ENCODE assay signal across 18 cellular contexts in genomic region chr4:79445371-79445781, GRCh38. TPM values are rescaled to one million over a fixed set of nuclear protein-coding genes. Genes with fewer than 3 reads are reported as not detected.
A peak's percentile ranks its signal among the peaks of the same experiment; 100 is the strongest.
DNase-seq lines count a peak whose midpoint lies in the region; ATAC-seq and TF ChIP-seq lines count a peak whose summit lies in the region.
"Had no signal": no experiment of that assay in that cellular context is flagged by ENCODE, and none has a peak within 500 bp of the region (broad histone marks: within the 10 kb centered on the region; RNA-seq: fewer than 3 reads in every experiment).

No MANE protein-coding gene starts in this region.

- H3K36me3 ChIP-seq in esophagus squamous epithelium (no peaks in the 10 kb centered on the region), vagina (no peaks in the 10 kb centered on the region)

- TF ChIP-seq POLR2A in esophagus squamous epithelium (IDR thresholded peaks at IDR 0.05) (no peak), vagina (IDR thresholded peaks at IDR 0.05) (no peak)

- 57 to 70% methylated on average over 4 to 5 of the region's 5 CpGs for WGBS in esophagus squamous epithelium, 2 donors

- ATAC-seq in HG03520 (IDR thresholded peaks at IDR 0.05; ENCODE audit: unreplicated experiment) (no peak), HG03469 (IDR thresholded peaks at IDR 0.05; ENCODE audit: unreplicated experiment) (no peak)
- ATAC-seq: HepG2 had no signal

- no peak overlapping the region for H3K4me3 ChIP-seq in esophagus squamous epithelium
- H3K4me3 ChIP-seq in vagina: no peak overlapping the region

- H3K27ac ChIP-seq in esophagus squamous epithelium (no peak overlapping the region), vagina (no peak overlapping the region)
- H3K27ac ChIP-seq: RWPE1 had no signal

- no peaks in the 10 kb centered on the region for H3K27me3 ChIP-seq in esophagus squamous epithelium
- no peaks in the 10 kb centered on the region for H3K27me3 ChIP-seq in vagina

- peak; percentile 63 for DNase-seq in DMS 273 (lab: John Stamatoyannopoulos, UW; ENCODE audit: unreplicated experiment)
- peak; percentile 82 for DNase-seq in NCI-H146 (lab: John Stamatoyannopoulos, UW)
- DNase-seq in NCI-H82 (lab: John Stamatoyannopoulos, UW): peak; percentile 58
- peak; percentile 89 for DNase-seq in islet precursor cell
- no peak for DNase-seq in esophagus squamous epithelium (lab: John Stamatoyannopoulos, UW)
- no peak for DNase-seq in vagina (ENCODE audit: extremely low spot score in 2 of 2)
- DNase-seq: activated CD4-positive, alpha-beta T cell treated with anti-CD3 and anti-CD28 coated beads, Interleukin-2, amount 50 U/mL, for 48 hours; DMS53; NCI-H1048; posterior cingulate gyrus; stimulated activated CD8-positive, alpha-beta memory T cell treated with anti-CD3 and anti-CD28 coated beads, Interleukin-4, amount 100 ng/mL, for 48 hours had no signal

- no peaks in the 10 kb centered on the region for H3K4me1 ChIP-seq in esophagus squamous epithelium
- H3K4me1 ChIP-seq in vagina: no peaks in the 10 kb centered on the region

- no peaks in the 10 kb centered on the region for H3K9me3 ChIP-seq in esophagus squamous epithelium
- no peaks in the 10 kb centered on the region for H3K9me3 ChIP-seq in vagina

- intact Hi-C loops in esophagus squamous epithelium (cut with DNase I) (no loop called here), vagina (cut with DNase I) (no loop called here)

- TF ChIP-seq CTCF in esophagus squamous epithelium (IDR thresholded peaks at IDR 0.05) (no peak), vagina (IDR thresholded peaks at IDR 0.05) (no peak)

RNA-seq across cellular contexts. Expression of gene GK2, which starts 37.3 kb away (rescaled TPM):
- total RNA-seq in esophagus squamous epithelium (not detected), vagina (not detected)
- total RNA-seq: astrocyte, dermis microvascular lymphatic vessel endothelial cell, HepG2, ureter had no signal

Comparison
In these comparisons a context has a peak if more than half of its experiments do, and no peak if none do; other contexts are left out.
1. DNase-seq: peak in DMS 273 (single experiment), NCI-H146 (single experiment), NCI-H82 (single experiment) and islet precursor cell (single experiment); none in esophagus squamous epithelium (single experiment) and vagina (0 of 2).